7 cellular contexts compared by ENCODE assay signal in the genomic region with DNA sequence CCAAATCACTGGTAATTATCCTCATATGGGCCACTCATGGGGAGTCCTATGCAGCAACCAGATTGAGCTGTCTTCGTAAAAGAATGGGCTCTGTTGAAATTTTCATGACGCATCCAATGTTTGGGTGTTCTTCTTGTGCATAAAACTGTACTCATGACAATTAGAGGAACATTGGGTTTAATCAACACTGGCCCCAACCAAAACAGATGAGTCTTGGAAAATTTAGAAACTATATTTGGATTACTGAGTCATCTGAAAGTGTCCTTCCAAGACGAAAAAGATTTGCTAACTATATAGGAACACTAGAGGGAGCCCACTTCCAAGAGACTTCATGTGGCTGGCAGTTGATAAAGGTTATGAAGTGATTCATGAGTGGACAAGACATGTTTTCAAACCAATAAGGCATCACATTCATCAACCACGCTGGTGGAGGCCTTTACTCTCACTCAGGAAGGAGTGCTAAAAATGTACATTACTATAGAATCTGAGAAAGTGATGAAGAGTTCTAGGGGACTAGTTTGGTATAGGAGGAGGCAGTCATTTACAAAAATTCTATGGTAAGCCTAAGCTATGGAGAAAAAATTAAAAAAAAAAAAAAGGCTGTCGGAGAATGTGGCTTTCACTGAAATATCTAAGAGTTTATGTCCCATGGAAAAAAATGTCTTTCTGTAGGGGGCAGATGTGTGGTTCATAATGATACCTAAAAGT.
A peak's percentile ranks its signal among the peaks of the same experiment; 100 is the strongest.
DNase-seq lines count a peak whose midpoint lies in the region; ATAC-seq, FAIRE-seq and TF ChIP-seq lines count a peak whose summit lies in the region.

No MANE protein-coding gene starts in this region.

- no peaks in the 10 kb centered on the region for H3K9me3 Mint-ChIP-seq in neural crest cell
- H3K9me3 Mint-ChIP-seq in activated CD4-positive, alpha-beta memory T cell treated with anti-CD3 and anti-CD28 coated beads, Interleukin-2, amount 10 ng/mL, durations not matched to agents 7 days and 5 days: peaks cover 11% of the 10 kb centered on the region

- peak; percentile 96 for FAIRE-seq in H54 (lab: Jason Lieb, UNC)

- DNase-seq in H54 (ENCODE audit: insufficient read length, low spot score) (peak; percentile 18), NCI-H2227 (lab: John Stamatoyannopoulos, UW; ENCODE audit: unreplicated experiment) (peak; percentile 41), brain microvascular endothelial cell (peak; percentile 3), neural crest cell (ENCODE audit: low read depth, low spot score) (no peak)
- no peak for DNase-seq in activated CD4-positive, alpha-beta memory T cell treated with anti-CD3 and anti-CD28 coated beads, Interleukin-2, amount 10 ng/mL, durations not matched to agents 7 days and 5 days

- H3K27me3 ChIP-seq in brain microvascular endothelial cell (replicated peaks): no peaks in the 10 kb centered on the region

- ATAC-seq in HG03442 (IDR thresholded peaks at IDR 0.05; ENCODE audit: unreplicated experiment): no peak
- no peak for ATAC-seq in GM21447 (IDR thresholded peaks at IDR 0.05; ENCODE audit: unreplicated experiment)

- TF ChIP-seq CTCF in brain microvascular endothelial cell (IDR thresholded peaks at IDR 0.05; ENCODE audit: low read depth, low read length, missing control alignments): peak; percentile 25
- TF ChIP-seq CTCF in neural crest cell (conservative IDR thresholded peaks at IDR 0.05): peak; percentile 72

- no peak for TF ChIP-seq POLR2A in H54 (IDR thresholded peaks at IDR 0.05; ENCODE audit: low read depth, low read length)

- no peak overlapping the region for H3K4me3 ChIP-seq in brain microvascular endothelial cell (ENCODE audit: low read depth, low read length)

- CTCF ChIA-PET in activated CD4-positive, alpha-beta memory T cell treated with anti-CD3 and anti-CD28 coated beads, Interleukin-2, amount 10 ng/mL, durations not matched to agents 7 days and 5 days (lab: Charles Lee): interaction anchor here (1.5 kb wide), 2 partner anchors 12 to 292 kb away, joined by 3 to 4 read pairs; no protein-coding TSS in a partner anchor

- no peak overlapping the region for H3K4me3 Mint-ChIP-seq in neural crest cell
- no peak overlapping the region for H3K4me3 Mint-ChIP-seq in activated CD4-positive, alpha-beta memory T cell treated with anti-CD3 and anti-CD28 coated beads, Interleukin-2, amount 10 ng/mL, durations not matched to agents 7 days and 5 days

- H3K27ac Mint-ChIP-seq in neural crest cell (ENCODE audit: unreplicated experiment): no peak overlapping the region
- H3K27ac Mint-ChIP-seq in activated CD4-positive, alpha-beta memory T cell treated with anti-CD3 and anti-CD28 coated beads, Interleukin-2, amount 10 ng/mL, durations not matched to agents 7 days and 5 days: no peak overlapping the region

- H3K36me3 ChIP-seq in brain microvascular endothelial cell (replicated peaks): no peaks in the 10 kb centered on the region

- H3K27ac ChIP-seq in brain microvascular endothelial cell: no peak overlapping the region

- in situ Hi-C loops in brain microvascular endothelial cell (cut with HindIII; ENCODE audit: low pct_ligation_motif_present, low sequenced_read_pairs): no loop called here

- POLR2A ChIA-PET in activated CD4-positive, alpha-beta memory T cell treated with anti-CD3 and anti-CD28 coated beads, Interleukin-2, amount 10 ng/mL, durations not matched to agents 7 days and 5 days (lab: Charles Lee): no interaction called here

- no peaks in the 10 kb centered on the region for H3K36me3 Mint-ChIP-seq in neural crest cell (ENCODE audit: low read depth)
- H3K36me3 Mint-ChIP-seq in activated CD4-positive, alpha-beta memory T cell treated with anti-CD3 and anti-CD28 coated beads, Interleukin-2, amount 10 ng/mL, durations not matched to agents 7 days and 5 days (ENCODE audit: low read depth): no peaks in the 10 kb centered on the region

- H3K27me3 Mint-ChIP-seq in neural crest cell (ENCODE audit: low read depth): no peaks in the 10 kb centered on the region
- no peaks in the 10 kb centered on the region for H3K27me3 Mint-ChIP-seq in activated CD4-positive, alpha-beta memory T cell treated with anti-CD3 and anti-CD28 coated beads, Interleukin-2, amount 10 ng/mL, durations not matched to agents 7 days and 5 days

- H3K4me1 Mint-ChIP-seq in neural crest cell: no peaks in the 10 kb centered on the region
- no peaks in the 10 kb centered on the region for H3K4me1 Mint-ChIP-seq in activated CD4-positive, alpha-beta memory T cell treated with anti-CD3 and anti-CD28 coated beads, Interleukin-2, amount 10 ng/mL, durations not matched to agents 7 days and 5 days

Comparison
In these comparisons a context has a peak if more than half of its experiments do, and no peak if none do; other contexts are left out.
1. DNase-seq: peak in H54 (single experiment), NCI-H2227 (single experiment) and brain microvascular endothelial cell (single experiment); none in neural crest cell (single experiment) and activated CD4-positive, alpha-beta memory T cell treated with anti-CD3 and anti-CD28 coated beads, Interleukin-2, amount 10 ng/mL, durations not matched to agents 7 days and 5 days (single experiment).